Comparison of ENCODE assay signal across 16 cellular contexts in the genomic region with DNA sequence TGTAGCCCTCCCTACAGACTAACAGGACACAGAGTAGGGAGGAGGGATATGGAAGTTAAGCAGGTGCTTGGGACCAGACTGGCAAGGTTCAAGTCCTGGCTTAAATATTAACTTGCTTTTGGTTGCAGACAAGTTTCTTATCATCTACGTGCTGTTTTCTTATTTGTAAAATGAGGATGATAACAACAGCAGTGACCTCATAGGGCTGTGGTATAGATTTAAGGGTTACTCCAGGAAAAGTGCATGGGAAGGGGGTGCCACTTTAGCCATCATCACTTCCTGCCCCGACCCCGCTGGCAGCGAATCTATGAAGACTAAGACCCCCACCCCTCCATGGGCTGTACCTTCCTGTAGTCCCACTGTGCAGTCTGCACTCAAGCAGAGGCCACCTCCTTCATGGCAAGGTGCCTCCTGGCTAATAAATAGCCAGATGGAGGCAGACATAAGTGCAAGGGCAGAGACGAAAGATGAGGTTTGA.
"Had no signal": no experiment of that assay in that cellular context is flagged by ENCODE, and none has a peak within 500 bp of the region (broad histone marks: within the 10 kb centered on the region; RNA-seq: fewer than 3 reads in every experiment).

No MANE protein-coding gene starts in this region.

- H3K4me1 Mint-ChIP-seq: activated CD4-positive, alpha-beta T cell treated with anti-CD3 and anti-CD28 coated beads for 36 hours; activated CD8-positive, alpha-beta memory T cell treated with anti-CD3 and anti-CD28 coated beads, Interleukin-2, amount 10 ng/mL, durations not matched to agents 7 days and 5 days; nephron progenitor cell had no signal

- H3K27ac ChIP-seq: gastrocnemius medialis, heart right ventricle, lower lobe of right lung, tibial nerve had no signal

- H3K36me3 Mint-ChIP-seq: activated CD8-positive, alpha-beta memory T cell treated with anti-CD3 and anti-CD28 coated beads, Interleukin-2, amount 10 ng/mL, durations not matched to agents 7 days and 5 days; activated naive CD8-positive, alpha-beta T cell had no signal

- ATAC-seq: activated CD4-positive, alpha-beta T cell treated with anti-CD3 and anti-CD28 coated beads for 36 hours; activated CD8-positive, alpha-beta memory T cell treated with anti-CD3 and anti-CD28 coated beads, Interleukin-2, amount 10 ng/mL, durations not matched to agents 7 days and 5 days; gastrocnemius medialis; heart right ventricle; left cardiac atrium; lower lobe of right lung; WTC11 had no signal

- H3K27ac Mint-ChIP-seq: activated CD4-positive, alpha-beta T cell treated with anti-CD3 and anti-CD28 coated beads for 36 hours; activated CD8-positive, alpha-beta memory T cell treated with anti-CD3 and anti-CD28 coated beads, Interleukin-2, amount 10 ng/mL, durations not matched to agents 7 days and 5 days; activated naive CD8-positive, alpha-beta T cell; nephron progenitor cell; WTC11 had no signal

- H3K4me3 Mint-ChIP-seq: activated CD4-positive, alpha-beta T cell treated with anti-CD3 and anti-CD28 coated beads for 36 hours; activated CD8-positive, alpha-beta memory T cell treated with anti-CD3 and anti-CD28 coated beads, Interleukin-2, amount 10 ng/mL, durations not matched to agents 7 days and 5 days; activated naive CD8-positive, alpha-beta T cell; nephron progenitor cell; WTC11 had no signal

- H3K27me3 ChIP-seq: gastrocnemius medialis, heart right ventricle, tibial nerve had no signal

- H3K9me3 ChIP-seq: gastrocnemius medialis, heart right ventricle, lower lobe of right lung, tibial nerve had no signal

- DNase-seq: activated CD4-positive, alpha-beta T cell treated with anti-CD3 and anti-CD28 coated beads for 36 hours; activated CD4-positive, alpha-beta T cell treated with anti-CD3 and anti-CD28 coated beads, Interleukin-2, amount 50 U/mL, for 48 hours; activated CD8-positive, alpha-beta memory T cell treated with anti-CD3 and anti-CD28 coated beads, Interleukin-2, amount 10 ng/mL, durations not matched to agents 7 days and 5 days; amniotic stem cell; effector CD4-positive, alpha-beta T cell; gastrocnemius medialis; heart right ventricle; left cardiac atrium; lower lobe of right lung; nephron progenitor cell; occipital lobe; stimulated activated CD4-positive, alpha-beta T cell treated with anti-CD3 and anti-CD28 coated beads, Interleukin-2, amount 100 ng/mL, for 24 hours; stimulated activated naive CD4-positive, alpha-beta T cell treated with Interleukin-2 at 50 U/mL for 16 hours had no signal

- H3K27me3 Mint-ChIP-seq: activated CD4-positive, alpha-beta T cell treated with anti-CD3 and anti-CD28 coated beads for 36 hours; activated naive CD8-positive, alpha-beta T cell had no signal

- H3K4me3 ChIP-seq: gastrocnemius medialis, heart right ventricle, lower lobe of right lung, tibial nerve had no signal

- H3K36me3 ChIP-seq: gastrocnemius medialis, heart right ventricle, lower lobe of right lung had no signal
